Comparison of ENCODE assay signal across 8 cellular contexts in genomic region chr1:205907794-205908193, GRCh38. TPM values are rescaled to one million over a fixed set of nuclear protein-coding genes. Genes with fewer than 3 reads are reported as not detected.
A peak's percentile ranks its signal among the peaks of the same experiment; 100 is the strongest.
DNase-seq lines count a peak whose midpoint lies in the region; TF ChIP-seq lines count a peak whose summit lies in the region.

No MANE protein-coding gene starts in this region.

- H3K4me3 ChIP-seq in OCI-LY1 (ENCODE audit: low read depth, low read length, poor library complexity, severe bottlenecking), result no peak overlapping the region
- no peak overlapping the region for H3K4me3 ChIP-seq in epithelial cell of proximal tubule (ENCODE audit: low read depth, low read length)

- no peaks in the 10 kb centered on the region for H3K27me3 ChIP-seq in OCI-LY1 (ENCODE audit: insufficient read depth, low read length)

- no peaks in the 10 kb centered on the region for H3K4me1 ChIP-seq in OCI-LY1 (ENCODE audit: insufficient read depth, low read length, severe bottlenecking)

- DNase-seq in GM03348 (ENCODE audit: low spot score) (peak; percentile 51), epithelial cell of proximal tubule (ENCODE audit: low read depth) (no peak), pons (ENCODE audit: low spot score) (peak; percentile 31), mucosa of gallbladder (ENCODE audit: low spot score) (no peak), 8988T (no peak), ureter (ENCODE audit: low spot score) (no peak), NCI-H1436 (lab: John Stamatoyannopoulos, UW) (no peak)

- no peaks in the 10 kb centered on the region for H4K20me1 ChIP-seq in OCI-LY1 (ENCODE audit: insufficient read depth, low read length)

- no peaks in the 10 kb centered on the region for H3K79me2 ChIP-seq in OCI-LY1 (ENCODE audit: insufficient read depth, low read length)

- H3K9me2 ChIP-seq in OCI-LY1 (ENCODE audit: low read depth, low read length), result no peaks in the 10 kb centered on the region

- no peak overlapping the region for H3K9ac ChIP-seq in OCI-LY1 (ENCODE audit: low read length)

- no peaks in the 10 kb centered on the region for H3K36me3 ChIP-seq in OCI-LY1 (ENCODE audit: insufficient read depth, low read length)

- H3F3A ChIP-seq in OCI-LY1 (ENCODE audit: insufficient read depth, low read length), result no peaks in the 10 kb centered on the region

- TF ChIP-seq CTCF in OCI-LY1 (IDR thresholded peaks at IDR 0.05; ENCODE audit: low read length) (peak; percentile 27; the same call in 1 of the 2 replicates), epithelial cell of proximal tubule (conservative IDR thresholded peaks at IDR 0.05; ENCODE audit: low read depth, low read length) (peak; percentile 88)

- H3K27ac ChIP-seq in OCI-LY1 (ENCODE audit: low read depth, low read length, poor library complexity, severe bottlenecking), result no peak overlapping the region

- no peak overlapping the region for H3K4me2 ChIP-seq in OCI-LY1 (ENCODE audit: low read length)

- no peak overlapping the region for H2AFZ ChIP-seq in OCI-LY1 (ENCODE audit: low read length)

- no peaks in the 10 kb centered on the region for H3K9me3 ChIP-seq in OCI-LY1 (ENCODE audit: low read length)

RNA-seq across cellular contexts. Expression of gene SLC26A9, which starts 35.5 kb away (rescaled TPM):
- not detected in 2 replicates for total RNA-seq in epithelial cell of proximal tubule
- total RNA-seq in mucosa of gallbladder, result 1.3 TPM
- 0.13 TPM for total RNA-seq in ureter

RNA-seq across cellular contexts. Expression of gene PM20D1, which starts 57.9 kb away (rescaled TPM):
- not detected in 2 replicates for total RNA-seq in epithelial cell of proximal tubule
- 0.26 TPM for total RNA-seq in mucosa of gallbladder
- 23.7 TPM for total RNA-seq in ureter

Comparison
In these comparisons a context has a peak if more than half of its experiments do, and no peak if none do; other contexts are left out.
1. DNase-seq: peak in GM03348 (single experiment) and pons (single experiment); none in epithelial cell of proximal tubule (single experiment), mucosa of gallbladder (single experiment), 8988T (single experiment), ureter (single experiment) and NCI-H1436 (single experiment).
2. RNA of gene PM20D1, which starts 57.9 kb away (total RNA-seq): 23.7 TPM in ureter (single experiment); 0.26 TPM in mucosa of gallbladder (single experiment) and not detected in epithelial cell of proximal tubule; every median in the first group is over 10 times any median in the second.